In the genomic region with DNA sequence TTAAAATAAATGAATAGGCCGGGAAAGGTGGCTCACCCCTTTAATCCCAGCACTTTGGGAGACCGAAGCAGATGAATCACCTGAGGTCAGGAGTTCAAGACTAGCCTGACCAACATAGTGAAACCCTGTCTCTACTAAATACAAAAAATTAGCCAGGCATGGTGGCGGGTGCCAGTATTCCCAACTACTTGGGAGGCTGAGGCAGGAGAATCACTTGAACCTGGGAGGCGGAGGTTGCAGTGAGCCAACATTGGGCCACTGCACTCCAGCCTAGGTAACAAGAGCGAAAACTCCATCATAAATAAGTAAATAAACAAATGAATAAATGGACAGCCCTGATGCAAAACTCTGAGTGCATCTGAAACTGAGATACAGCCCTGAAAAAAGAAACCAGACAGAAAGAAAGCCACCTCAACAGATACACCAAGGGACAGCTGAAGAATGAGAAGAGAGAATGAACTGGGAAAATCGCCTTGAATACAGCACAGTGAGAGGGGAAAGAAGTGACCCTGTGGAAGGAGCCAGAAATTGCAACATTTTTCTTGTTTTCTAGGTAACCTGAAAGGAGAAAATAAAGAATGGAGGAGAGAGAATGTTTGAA, we compare ENCODE assay signal across 8 cellular contexts.
DNase-seq lines count a peak whose midpoint lies in the region; ATAC-seq, FAIRE-seq and TF ChIP-seq lines count a peak whose summit lies in the region.
"Had no signal": no experiment of that assay in that cellular context is flagged by ENCODE, and none has a peak within 500 bp of the region (broad histone marks: within the 10 kb centered on the region; RNA-seq: fewer than 3 reads in every experiment).

No MANE protein-coding gene starts in this region.

- peak overlapping the region; percentile 52 for H3K4me2 ChIP-seq in GM12878 (ENCODE audit: control insufficient read depth, insufficient read depth)

- CTCF ChIA-PET in GM12878 (lab: Yijun Ruan, JAX) = no interaction called here

- TF ChIP-seq POLR2A in GM12878 (IDR thresholded peaks at IDR 0.05; ENCODE audit: low read depth, low read length) = no peak

- 0 out of 4 replicates have a peak, but pooled peaks of 1 of the 2 experiments have one; percentile 31 for TF ChIP-seq EP300 in GM12878 (IDR thresholded peaks at IDR 0.05; ENCODE audit: borderline replicate concordance in 1 of 2, control insufficient read depth in 1 of 2, low read depth in 2 of 2, low read length in 2 of 2)

- peak overlapping the region; percentile 47; the same call in 1 of the 2 replicates for H3K27ac ChIP-seq in GM12878 (ENCODE audit: control insufficient read depth, insufficient read depth)
- no peak overlapping the region for H3K27ac ChIP-seq in coronary artery

- no peaks in the 10 kb centered on the region; the same call in 2 of the 3 replicates for H3K9me3 ChIP-seq in GM12878 (replicated peaks; ENCODE audit: control insufficient read depth, insufficient read depth, low read length)

- peak overlapping the region; percentile 19; the same call in 1 of the 2 replicates for H3K4me3 ChIP-seq in GM12878
- H3K4me3 ChIP-seq in coronary artery = no peak overlapping the region

- H3K36me3 ChIP-seq in GM12878 (ENCODE audit: control insufficient read depth in 2 of 2, insufficient read depth in 2 of 2, low read length in 1 of 2) = no peaks in the 10 kb centered on the region

- WGBS in GM12878 (ENCODE audit: insufficient coverage, insufficient replicate concordance, low lambda C conversion rate, missing lambda C conversion rate) = 4% methylated on average over 6 of the region's 6 CpGs

- no TSS peak for BruUV-seq in GM12878 (replicated peaks; lab: Mats Ljungman, UMichigan)

- SMC1A ChIA-PET in GM12878 (lab: Charles Lee; ENCODE audit: uncharacterized antibody, unreplicated experiment) = interaction anchor here (0.7 to 1.6 kb wide), 8 partner anchors 15 to 109 kb away, joined by 3 to 4 read pairs (median 3); no protein-coding TSS in a partner anchor

- H3K27me3 ChIP-seq in GM12878 (replicated peaks in 1 of 2; ENCODE audit: control insufficient read depth in 2 of 2, insufficient read depth in 2 of 2, low read length in 1 of 2) = peaks cover 3 to 5% of the 10 kb centered on the region in 2 experiments; a peak in 1 of 4 replicates

- FAIRE-seq in GM12878 (lab: Jason Lieb, UNC) (peak; percentile 61), frontal cortex (lab: Jason Lieb, UNC) (no peak)

- H3K9ac ChIP-seq in GM12878 (ENCODE audit: control insufficient read depth, insufficient read depth, low read length) = no peak overlapping the region

- no peak overlapping the region for H2AFZ ChIP-seq in GM12878 (ENCODE audit: control insufficient read depth, low read depth, low read length)

- ATAC-seq in GM18867 (IDR thresholded peaks at IDR 0.05; ENCODE audit: unreplicated experiment) (peak; percentile 76), GM21381 (IDR thresholded peaks at IDR 0.05; ENCODE audit: unreplicated experiment) (peak; percentile 71), HG03097 (IDR thresholded peaks at IDR 0.05; ENCODE audit: low FRiP score, unreplicated experiment) (peak; percentile 68), GM12878 (peak; percentile 86)

- intact Hi-C loops in GM12878 (cut with micrococcal nuclease; ENCODE audit: unreplicated experiment) = loop anchor here (5.0 kb wide), 2 partner anchors 61 to 111 kb away; no protein-coding TSS in a partner anchor

- no peak for TF ChIP-seq RAD21 in GM12878 (IDR thresholded peaks at IDR 0.05; ENCODE audit: insufficient read depth, low read depth, low read length)

- POLR2A ChIA-PET in GM12878 (lab: Charles Lee) = no interaction called here

- no peaks in the 10 kb centered on the region for H4K20me1 ChIP-seq in GM12878 (ENCODE audit: control insufficient read depth, insufficient read depth)

- DNase-seq in GM12878 (ENCODE audit: low read depth, low spot score) = peak; percentile 48
- no peak for DNase-seq in coronary artery (ENCODE audit: low spot score)
- no peak for DNase-seq in frontal cortex (ENCODE audit: low spot score in 2 of 2)
- DNase-seq in T-helper 9 cell = no peak
- DNase-seq: amygdala had no signal

- in situ Hi-C loops in GM12878 (cut with MboI) = no loop called here

- H3K79me2 ChIP-seq in GM12878 (ENCODE audit: control insufficient read depth, insufficient read depth, low read length) = no peaks in the 10 kb centered on the region

- RAD21 ChIA-PET in GM12878 (lab: Charles Lee; ENCODE audit: unreplicated experiment) = no interaction called here

- TF ChIP-seq CTCF in GM12878 (IDR thresholded peaks at IDR 0.05 in 2 of 3, conservative IDR thresholded peaks at IDR 0.05 in 1 of 3; ENCODE audit: control insufficient read depth in 2 of 3, extremely low read depth in 1 of 3, insufficient read depth in 1 of 3, low read depth in 3 of 3, low read length in 3 of 3) = no peak
- no peak for TF ChIP-seq CTCF in coronary artery (IDR thresholded peaks at IDR 0.05)

- peaks cover 14% of the 10 kb centered on the region for H3K4me1 ChIP-seq in GM12878 (ENCODE audit: control insufficient read depth, insufficient read depth, low read length)

TF ChIP-seq in GM12878, 131 proteins besides CTCF, POLR2A, EP300 and RAD21 (continues in another document):
- peak; percentile 61; the same call in 1 of the 2 replicates for TF ChIP-seq NR2F1 (conservative IDR thresholded peaks at IDR 0.05)
- TF ChIP-seq RB1 (IDR thresholded peaks at IDR 0.05; ENCODE audit: borderline replicate concordance) = no peak
- TF ChIP-seq, protein P1, sequence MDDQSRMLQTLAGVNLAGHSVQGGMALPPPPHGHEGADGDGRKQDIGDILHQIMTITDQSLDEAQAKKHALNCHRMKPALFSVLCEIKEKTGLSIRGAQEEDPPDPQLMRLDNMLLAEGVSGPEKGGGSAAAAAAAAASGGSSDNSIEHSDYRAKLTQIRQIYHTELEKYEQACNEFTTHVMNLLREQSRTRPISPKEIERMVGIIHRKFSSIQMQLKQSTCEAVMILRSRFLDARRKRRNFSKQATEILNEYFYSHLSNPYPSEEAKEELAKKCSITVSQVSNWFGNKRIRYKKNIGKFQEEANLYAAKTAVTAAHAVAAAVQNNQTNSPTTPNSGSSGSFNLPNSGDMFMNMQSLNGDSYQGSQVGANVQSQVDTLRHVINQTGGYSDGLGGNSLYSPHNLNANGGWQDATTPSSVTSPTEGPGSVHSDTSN (IDR thresholded peaks at IDR 0.05; ENCODE audit: insufficient replicate concordance, low read depth, low read length) = no peak
- TF ChIP-seq SPI1 (IDR thresholded peaks at IDR 0.05; ENCODE audit: borderline replicate concordance, insufficient read depth, low read depth, low read length) = 0 out of 2 replicates have a peak, but pooled peaks have one; percentile 4
- peak; percentile 36 for TF ChIP-seq RUNX3 (IDR thresholded peaks at IDR 0.05; ENCODE audit: low read length)
- no peak for TF ChIP-seq JUND (IDR thresholded peaks at IDR 0.05; ENCODE audit: low read depth, low read length)
- no peak for TF ChIP-seq SREBF1 (IDR thresholded peaks at IDR 0.05; ENCODE audit: low read length)
- TF ChIP-seq SMAD1 (IDR thresholded peaks at IDR 0.05; ENCODE audit: low read depth, partially characterized antibody) = no peak
- 0 out of 2 replicates have a peak, but pooled peaks have one; percentile 32 for TF ChIP-seq CREM (IDR thresholded peaks at IDR 0.05; ENCODE audit: low read depth)
- TF ChIP-seq ESRRA (IDR thresholded peaks at IDR 0.05; ENCODE audit: low read length) = no peak
- no peak for TF ChIP-seq CBFB (IDR thresholded peaks at IDR 0.05; ENCODE audit: low read depth)
- no peak for TF ChIP-seq TAF1 (IDR thresholded peaks at IDR 0.05; ENCODE audit: borderline replicate concordance, low read depth, low read length)
- TF ChIP-seq, protein P2, sequence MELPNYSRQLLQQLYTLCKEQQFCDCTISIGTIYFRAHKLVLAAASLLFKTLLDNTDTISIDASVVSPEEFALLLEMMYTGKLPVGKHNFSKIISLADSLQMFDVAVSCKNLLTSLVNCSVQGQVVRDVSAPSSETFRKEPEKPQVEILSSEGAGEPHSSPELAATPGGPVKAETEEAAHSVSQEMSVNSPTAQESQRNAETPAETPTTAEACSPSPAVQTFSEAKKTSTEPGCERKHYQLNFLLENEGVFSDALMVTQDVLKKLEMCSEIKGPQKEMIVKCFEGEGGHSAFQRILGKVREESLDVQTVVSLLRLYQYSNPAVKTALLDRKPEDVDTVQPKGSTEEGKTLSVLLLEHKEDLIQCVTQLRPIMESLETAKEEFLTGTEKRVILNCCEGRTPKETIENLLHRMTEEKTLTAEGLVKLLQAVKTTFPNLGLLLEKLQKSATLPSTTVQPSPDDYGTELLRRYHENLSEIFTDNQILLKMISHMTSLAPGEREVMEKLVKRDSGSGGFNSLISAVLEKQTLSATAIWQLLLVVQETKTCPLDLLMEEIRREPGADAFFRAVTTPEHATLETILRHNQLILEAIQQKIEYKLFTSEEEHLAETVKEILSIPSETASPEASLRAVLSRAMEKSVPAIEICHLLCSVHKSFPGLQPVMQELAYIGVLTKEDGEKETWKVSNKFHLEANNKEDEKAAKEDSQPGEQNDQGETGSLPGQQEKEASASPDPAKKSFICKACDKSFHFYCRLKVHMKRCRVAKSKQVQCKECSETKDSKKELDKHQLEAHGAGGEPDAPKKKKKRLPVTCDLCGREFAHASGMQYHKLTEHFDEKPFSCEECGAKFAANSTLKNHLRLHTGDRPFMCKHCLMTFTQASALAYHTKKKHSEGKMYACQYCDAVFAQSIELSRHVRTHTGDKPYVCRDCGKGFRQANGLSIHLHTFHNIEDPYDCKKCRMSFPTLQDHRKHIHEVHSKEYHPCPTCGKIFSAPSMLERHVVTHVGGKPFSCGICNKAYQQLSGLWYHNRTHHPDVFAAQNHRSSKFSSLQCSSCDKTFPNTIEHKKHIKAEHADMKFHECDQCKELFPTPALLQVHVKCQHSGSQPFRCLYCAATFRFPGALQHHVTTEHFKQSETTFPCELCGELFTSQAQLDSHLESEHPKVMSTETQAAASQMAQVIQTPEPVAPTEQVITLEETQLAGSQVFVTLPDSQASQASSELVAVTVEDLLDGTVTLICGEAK (IDR thresholded peaks at IDR 0.05; ENCODE audit: borderline replicate concordance) = no peak
- no peak for TF ChIP-seq TCF7 (IDR thresholded peaks at IDR 0.05; ENCODE audit: borderline replicate concordance)
- no peak for TF ChIP-seq EZH2 (IDR thresholded peaks at IDR 0.05; ENCODE audit: borderline replicate concordance, control insufficient read depth, low read depth, low read length)
- TF ChIP-seq ZNF217 (IDR thresholded peaks at IDR 0.05) = no peak
